In genomic region chr20:23445596-23446217, GRCh38 we compare ENCODE assay signal across 13 cellular contexts. TPM values are rescaled to one million over a fixed set of nuclear protein-coding genes. Genes with fewer than 3 reads are reported as not detected.
DNase-seq lines count a peak whose midpoint lies in the region; ATAC-seq and TF ChIP-seq lines count a peak whose summit lies in the region.
"Had no signal": no experiment of that assay in that cellular context is flagged by ENCODE, and none has a peak within 500 bp of the region (broad histone marks: within the 10 kb centered on the region; RNA-seq: fewer than 3 reads in every experiment).

No MANE protein-coding gene starts in this region.

- H3K4me3 ChIP-seq in SJSA1 (no peak overlapping the region), fibroblast of lung (replicated peaks in 1 of 4; ENCODE audit: control extremely low read depth in 1 of 4, insufficient read depth in 1 of 4, low read depth in 3 of 4, low read length in 4 of 4) (no peak overlapping the region), retinal pigment epithelial cell (ENCODE audit: low read length) (no peak overlapping the region), sigmoid colon (no peak overlapping the region)
- H3K4me3 ChIP-seq: spleen, thoracic aorta had no signal

- TF ChIP-seq EP300 in sigmoid colon (IDR thresholded peaks at IDR 0.05) = no peak

- no peak overlapping the region for H3K4me3 Mint-ChIP-seq in activated T-helper 1 cell treated with anti-CD3 and anti-CD28 coated beads, Interleukin-12 subunit alpha, Interleukin-12 subunit beta, Interleukin-2, Interleukin-4 antibody, amounts not matched to agents 30 ng/mL and 10 ng/mL and 1 ng/mL, durations not matched to agents 14 hours and 24 hours and 36 hours

- H3K27ac ChIP-seq in SJSA1 = no peak overlapping the region
- H3K27ac ChIP-seq in fibroblast of lung (ENCODE audit: insufficient read depth, low read length) = no peak overlapping the region
- H3K27ac ChIP-seq in sigmoid colon = peak overlapping the region in 2 of 4 donors; percentile 50 to 67
- H3K27ac ChIP-seq: spleen, thoracic aorta had no signal

- WGBS in sigmoid colon, 2 donors = 90 to 92% methylated on average over 7 of the region's 7 CpGs

- DNase-seq in GM04504 (ENCODE audit: low read depth) (peak; percentile 56), SJSA1 (ENCODE audit: low read depth in 1 of 2, low spot score in 2 of 2) (peak; percentile 58 to 60), fibroblast of lung (ENCODE audit: low read depth in 2 of 2) (peak; percentile 67 to 87), retinal pigment epithelial cell (ENCODE audit: low read depth) (peak; percentile 18), sigmoid colon (no peak), Right ventricle myocardium inferior (ENCODE audit: missing footprints) (no peak)
- DNase-seq in activated T-helper 1 cell treated with anti-CD3 and anti-CD28 coated beads, Interleukin-12 subunit alpha, Interleukin-12 subunit beta, Interleukin-2, Interleukin-4 antibody, amounts not matched to agents 30 ng/mL and 10 ng/mL and 1 ng/mL, durations not matched to agents 14 hours and 24 hours and 36 hours (ENCODE audit: low spot score) = no peak
- DNase-seq: cerebellar nuclear complex, spleen had no signal

- no peak for TF ChIP-seq CTCF in fibroblast of lung (conservative IDR thresholded peaks at IDR 0.05 in 1 of 2, IDR thresholded peaks at IDR 0.05 in 1 of 2; ENCODE audit: low read depth in 1 of 2, low read length in 2 of 2)
- no peak for TF ChIP-seq CTCF in retinal pigment epithelial cell (conservative IDR thresholded peaks at IDR 0.05; ENCODE audit: low read depth, low read length)
- TF ChIP-seq CTCF in sigmoid colon (IDR thresholded peaks at IDR 0.05) = no peak

- H4K20me1 ChIP-seq in fibroblast of lung (ENCODE audit: control insufficient read depth, extremely low read depth, insufficient read depth, low read length) = no peaks in the 10 kb centered on the region

- H3K9ac ChIP-seq in fibroblast of lung (ENCODE audit: insufficient read depth, low read length) = no peak overlapping the region

- no peaks in the 10 kb centered on the region for H3K9me3 Mint-ChIP-seq in activated T-helper 1 cell treated with anti-CD3 and anti-CD28 coated beads, Interleukin-12 subunit alpha, Interleukin-12 subunit beta, Interleukin-2, Interleukin-4 antibody, amounts not matched to agents 30 ng/mL and 10 ng/mL and 1 ng/mL, durations not matched to agents 14 hours and 24 hours and 36 hours
- H3K9me3 Mint-ChIP-seq: activated T-helper 2 cell treated with anti-CD3 and anti-CD28 coated beads, Interferon-gamma antibody, Interleukin-2, Interleukin-4, amounts not matched to agents 10 μg/mL and 5 μg/mL and 100 μg/mL, durations not matched to agents 14 hours and 24 hours and 36 hours had no signal

- H3K4me1 Mint-ChIP-seq in activated T-helper 1 cell treated with anti-CD3 and anti-CD28 coated beads, Interleukin-12 subunit alpha, Interleukin-12 subunit beta, Interleukin-2, Interleukin-4 antibody, amounts not matched to agents 30 ng/mL and 10 ng/mL and 1 ng/mL, durations not matched to agents 14 hours and 24 hours and 36 hours (ENCODE audit: low read depth) = peaks cover 10% of the 10 kb centered on the region

- no peak overlapping the region for H3K4me2 ChIP-seq in fibroblast of lung (ENCODE audit: extremely low read depth, insufficient read depth, low read length)

- no peaks in the 10 kb centered on the region for H3K36me3 ChIP-seq in SJSA1
- H3K36me3 ChIP-seq in fibroblast of lung (ENCODE audit: control insufficient read depth, insufficient read depth, low read length) = no peaks in the 10 kb centered on the region
- no peaks in the 10 kb centered on the region for H3K36me3 ChIP-seq in sigmoid colon
- H3K36me3 ChIP-seq: spleen, thoracic aorta had no signal

- no peak overlapping the region for H2AFZ ChIP-seq in fibroblast of lung (ENCODE audit: low read length)

- ATAC-seq in GM21619 (IDR thresholded peaks at IDR 0.05; ENCODE audit: unreplicated experiment) (no peak), Right ventricle myocardium inferior (no peak)

- no peaks in the 10 kb centered on the region for H3K36me3 Mint-ChIP-seq in activated T-helper 1 cell treated with anti-CD3 and anti-CD28 coated beads, Interleukin-12 subunit alpha, Interleukin-12 subunit beta, Interleukin-2, Interleukin-4 antibody, amounts not matched to agents 30 ng/mL and 10 ng/mL and 1 ng/mL, durations not matched to agents 14 hours and 24 hours and 36 hours (ENCODE audit: low read depth)

- H3K79me2 ChIP-seq in fibroblast of lung (ENCODE audit: control insufficient read depth, insufficient read depth, low read length) = no peaks in the 10 kb centered on the region

- H3K27me3 Mint-ChIP-seq in activated T-helper 1 cell treated with anti-CD3 and anti-CD28 coated beads, Interleukin-12 subunit alpha, Interleukin-12 subunit beta, Interleukin-2, Interleukin-4 antibody, amounts not matched to agents 30 ng/mL and 10 ng/mL and 1 ng/mL, durations not matched to agents 14 hours and 24 hours and 36 hours (ENCODE audit: insufficient read depth) = no peaks in the 10 kb centered on the region

- no peak overlapping the region for H3K27ac Mint-ChIP-seq in activated T-helper 1 cell treated with anti-CD3 and anti-CD28 coated beads, Interleukin-12 subunit alpha, Interleukin-12 subunit beta, Interleukin-2, Interleukin-4 antibody, amounts not matched to agents 30 ng/mL and 10 ng/mL and 1 ng/mL, durations not matched to agents 14 hours and 24 hours and 36 hours
- H3K27ac Mint-ChIP-seq: activated T-helper 2 cell treated with anti-CD3 and anti-CD28 coated beads, Interferon-gamma antibody, Interleukin-2, Interleukin-4, amounts not matched to agents 10 μg/mL and 5 μg/mL and 100 μg/mL, durations not matched to agents 14 hours and 24 hours and 36 hours had no signal

- H3K9me3 ChIP-seq in SJSA1 (replicated peaks) (no peaks in the 10 kb centered on the region), fibroblast of lung (ENCODE audit: control insufficient read depth, insufficient read depth, low read depth, low read length) (no peaks in the 10 kb centered on the region), sigmoid colon (no peaks in the 10 kb centered on the region)
- H3K9me3 ChIP-seq: spleen, thoracic aorta had no signal

- TF ChIP-seq POLR2A in sigmoid colon (IDR thresholded peaks at IDR 0.05) = no peak

- H3K27me3 ChIP-seq in SJSA1 (replicated peaks) = 0 out of 2 replicates have a peak, but pooled peaks cover 3% of the 10 kb centered on the region
- H3K27me3 ChIP-seq in fibroblast of lung (ENCODE audit: control insufficient read depth, insufficient read depth, low read length) = no peaks in the 10 kb centered on the region
- no peaks in the 10 kb centered on the region for H3K27me3 ChIP-seq in sigmoid colon
- H3K27me3 ChIP-seq: spleen had no signal

- intact Hi-C loops in sigmoid colon (cut with DNase I) (no loop called here), Right ventricle myocardium inferior (cut with DNase I) (loop anchor here (1.0 to 10.0 kb wide), 3 partner anchors 95 to 1101 kb away; partner anchors contain the start of gene NXT1)
- intact Hi-C loops in activated T-helper 1 cell treated with anti-CD3 and anti-CD28 coated beads, Interleukin-12 subunit alpha, Interleukin-12 subunit beta, Interleukin-2, Interleukin-4 antibody, amounts not matched to agents 30 ng/mL and 10 ng/mL and 1 ng/mL, durations not matched to agents 14 hours and 24 hours and 36 hours (cut with micrococcal nuclease) = no loop called here

- peaks cover 9% of the 10 kb centered on the region for H3K4me1 ChIP-seq in SJSA1 (replicated peaks)
- peaks cover 7% of the 10 kb centered on the region for H3K4me1 ChIP-seq in fibroblast of lung (ENCODE audit: control insufficient read depth, extremely low read depth, insufficient read depth, low read length)
- H3K4me1 ChIP-seq in sigmoid colon = peaks cover 0 to 35% (median 4%) of the 10 kb centered on the region in 4 donors

RNA-seq across cellular contexts. Expression of gene CSTL1, which starts 6.2 kb away (rescaled TPM):
- not detected in 2 replicates for total RNA-seq in SJSA1 (2014; rRNA removed; shearing (Covaris generic))
- total RNA-seq in fibroblast of lung (not detected in 2 replicates), sigmoid colon (not detected), Right ventricle myocardium inferior (not detected)
- polyA plus RNA-seq in fibroblast of lung (not detected in 2 replicates), sigmoid colon (not detected)
- polyA plus RNA-seq in fibroblast of lung (2012) = not detected in 2 replicates
- polyA minus RNA-seq in fibroblast of lung (ENCODE audit: low replicate concordance) = not detected in 2 replicates
- not detected in 2 replicates for total RNA-seq in activated T-helper 1 cell treated with anti-CD3 and anti-CD28 coated beads, Interleukin-12 subunit alpha, Interleukin-12 subunit beta, Interleukin-2, Interleukin-4 antibody, amounts not matched to agents 30 ng/mL and 10 ng/mL and 1 ng/mL, durations not matched to agents 14 hours and 24 hours and 36 hours
- total RNA-seq: activated T-helper 2 cell treated with anti-CD3 and anti-CD28 coated beads, Interferon-gamma antibody, Interleukin-2, Interleukin-4, amounts not matched to agents 10 μg/mL and 5 μg/mL and 100 μg/mL, durations not matched to agents 14 hours and 24 hours and 36 hours; spleen; thoracic aorta had no signal
- polyA plus RNA-seq: neural cell, spleen had no signal

RNA-seq across cellular contexts. Expression of gene CST11, which starts 7.0 kb away (rescaled TPM):
- total RNA-seq in SJSA1 (2014; rRNA removed; shearing (Covaris generic)) = not detected in 2 replicates
- total RNA-seq in fibroblast of lung (not detected in 2 replicates), sigmoid colon (not detected), Right ventricle myocardium inferior (not detected)
- polyA plus RNA-seq in fibroblast of lung (not detected in 2 replicates), sigmoid colon (not detected)
- not detected in 2 replicates for polyA plus RNA-seq in fibroblast of lung (2012)
- polyA minus RNA-seq in fibroblast of lung (ENCODE audit: low replicate concordance) = not detected in 2 replicates
- total RNA-seq in activated T-helper 1 cell treated with anti-CD3 and anti-CD28 coated beads, Interleukin-12 subunit alpha, Interleukin-12 subunit beta, Interleukin-2, Interleukin-4 antibody, amounts not matched to agents 30 ng/mL and 10 ng/mL and 1 ng/mL, durations not matched to agents 14 hours and 24 hours and 36 hours = not detected in 2 replicates
- total RNA-seq: activated T-helper 2 cell treated with anti-CD3 and anti-CD28 coated beads, Interferon-gamma antibody, Interleukin-2, Interleukin-4, amounts not matched to agents 10 μg/mL and 5 μg/mL and 100 μg/mL, durations not matched to agents 14 hours and 24 hours and 36 hours; spleen; thoracic aorta had no signal
- polyA plus RNA-seq: neural cell, spleen had no signal

RNA-seq across cellular contexts. Expression of gene NAPB, which starts 24.4 kb away (rescaled TPM):
- 8.8 and 9.2 TPM in 2 replicates for total RNA-seq in SJSA1 (2014; rRNA removed; shearing (Covaris generic))
- total RNA-seq in fibroblast of lung (7.7 and 12.6 TPM in 2 replicates), sigmoid colon (10 to 100 TPM; 14.4 to 22.9 (median 20.9) TPM), Right ventricle myocardium inferior (4.7 TPM)
- polyA plus RNA-seq in fibroblast of lung (3.3 and 5.1 TPM in 2 replicates), sigmoid colon (1 to 10 TPM; 3.9 to 6.4 (median 4.2) TPM)
- 1.8 and 2.6 TPM in 2 replicates for polyA plus RNA-seq in fibroblast of lung (2012)
- 0.16 and 0.37 TPM in 2 replicates for polyA minus RNA-seq in fibroblast of lung (ENCODE audit: low replicate concordance)
- total RNA-seq in activated T-helper 1 cell treated with anti-CD3 and anti-CD28 coated beads, Interleukin-12 subunit alpha, Interleukin-12 subunit beta, Interleukin-2, Interleukin-4 antibody, amounts not matched to agents 30 ng/mL and 10 ng/mL and 1 ng/mL, durations not matched to agents 14 hours and 24 hours and 36 hours = 14.0 and 15.5 TPM in 2 replicates

RNA-seq across cellular contexts. Expression of gene CST8, which starts 45.2 kb away (rescaled TPM):
- total RNA-seq in SJSA1 (2014; rRNA removed; shearing (Covaris generic)) = not detected in 2 replicates
- total RNA-seq in fibroblast of lung = not detected in 2 replicates
- polyA plus RNA-seq in fibroblast of lung = not detected in 2 replicates
- polyA plus RNA-seq in fibroblast of lung (2012) = not detected in 2 replicates
- not detected in 2 replicates for polyA minus RNA-seq in fibroblast of lung (ENCODE audit: low replicate concordance)
- total RNA-seq in sigmoid colon = not detected
- polyA plus RNA-seq in sigmoid colon = not detected
- not detected in 2 replicates for total RNA-seq in activated T-helper 1 cell treated with anti-CD3 and anti-CD28 coated beads, Interleukin-12 subunit alpha, Interleukin-12 subunit beta, Interleukin-2, Interleukin-4 antibody, amounts not matched to agents 30 ng/mL and 10 ng/mL and 1 ng/mL, durations not matched to agents 14 hours and 24 hours and 36 hours
- total RNA-seq in Right ventricle myocardium inferior = not detected
- total RNA-seq: activated T-helper 2 cell treated with anti-CD3 and anti-CD28 coated beads, Interferon-gamma antibody, Interleukin-2, Interleukin-4, amounts not matched to agents 10 μg/mL and 5 μg/mL and 100 μg/mL, durations not matched to agents 14 hours and 24 hours and 36 hours; spleen; thoracic aorta had no signal
- polyA plus RNA-seq: neural cell, spleen had no signal

Comparison
In these comparisons a context has a peak if more than half of its experiments do, and no peak if none do; other contexts are left out.
1. DNase-seq: peak in GM04504 (single experiment), SJSA1 (2 of 2), fibroblast of lung (2 of 2) and retinal pigment epithelial cell (single experiment); none in sigmoid colon (single experiment), activated T-helper 1 cell treated with anti-CD3 and anti-CD28 coated beads, Interleukin-12 subunit alpha, Interleukin-12 subunit beta, Interleukin-2, Interleukin-4 antibody, amounts not matched to agents 30 ng/mL and 10 ng/mL and 1 ng/mL, durations not matched to agents 14 hours and 24 hours and 36 hours (single experiment) and Right ventricle myocardium inferior (single experiment).